Comparison of ENCODE assay signal across 1 cellular context in genomic region chr10:12055722-12056121, GRCh38.
A peak's percentile ranks its signal among the peaks of the same experiment; 100 is the strongest.
TF ChIP-seq lines count a peak whose summit lies in the region.

No MANE protein-coding gene starts in this region.

TF ChIP-seq in K562, 482 proteins besides CTCF, POLR2A, EP300 and RAD21 (continued from another document):
- no peak for TF ChIP-seq CHD7 (IDR thresholded peaks at IDR 0.05; ENCODE audit: low read depth, low read length)
- TF ChIP-seq ZNF212 (CRISPR knock-in tag; IDR thresholded peaks at IDR 0.05), result no peak
- TF ChIP-seq FOXJ3 (CRISPR knock-in tag; IDR thresholded peaks at IDR 0.05), result no peak
- peak; percentile 58; the same call in 1 of the 2 replicates for TF ChIP-seq SMARCC2 (IDR thresholded peaks at IDR 0.05; ENCODE audit: low read depth)
- no peak for TF ChIP-seq MEIS2 (IDR thresholded peaks at IDR 0.05; ENCODE audit: partially characterized antibody)
- no peak for TF ChIP-seq MBD2 (IDR thresholded peaks at IDR 0.05; ENCODE audit: borderline replicate concordance, low read depth)
- TF ChIP-seq ZNF384 (IDR thresholded peaks at IDR 0.05; ENCODE audit: low read depth, low read length), result peak; percentile 88
- TF ChIP-seq GATAD2B (IDR thresholded peaks at IDR 0.05; ENCODE audit: borderline replicate concordance), result no peak
- TF ChIP-seq BACH1 (tag; IDR thresholded peaks at IDR 0.05), result no peak
- TF ChIP-seq ELK1 (CRISPR knock-in tag; IDR thresholded peaks at IDR 0.05), result no peak
- no peak for TF ChIP-seq ZNF551 (CRISPR knock-in tag; IDR thresholded peaks at IDR 0.05)
- peak; percentile 6 for TF ChIP-seq DACH1 (IDR thresholded peaks at IDR 0.05; ENCODE audit: partially characterized antibody)
- peak; percentile 89 for TF ChIP-seq SMARCA4 (IDR thresholded peaks at IDR 0.05)
- no peak for TF ChIP-seq SETDB1 (IDR thresholded peaks at IDR 0.05; ENCODE audit: low read length)
- TF ChIP-seq RBM15 (IDR thresholded peaks at IDR 0.05; ENCODE audit: insufficient read depth, low read length), result no peak
- TF ChIP-seq PML (IDR thresholded peaks at IDR 0.05; ENCODE audit: low read length), result peak; percentile 39; the same call in 1 of the 2 replicates
- TF ChIP-seq EWSR1 (IDR thresholded peaks at IDR 0.05; ENCODE audit: borderline replicate concordance, low read depth, partially characterized antibody), result no peak
- peak; percentile 77 for TF ChIP-seq TCF3 (CRISPR knock-in tag; IDR thresholded peaks at IDR 0.05)
- no peak for TF ChIP-seq SLC30A9 (CRISPR knock-in tag; IDR thresholded peaks at IDR 0.05)
- 0 out of 2 replicates have a peak, but pooled peaks have one; percentile 38 for TF ChIP-seq SOX6 (IDR thresholded peaks at IDR 0.05)
- no peak for TF ChIP-seq ZNF695 (CRISPR knock-in tag; IDR thresholded peaks at IDR 0.05)
- 0 out of 2 replicates have a peak, but pooled peaks have one; percentile 18 for TF ChIP-seq NCOA1 (IDR thresholded peaks at IDR 0.05; ENCODE audit: low read depth)
- TF ChIP-seq FOXM1 (IDR thresholded peaks at IDR 0.05; ENCODE audit: low read depth), result 0 out of 2 replicates have a peak, but pooled peaks have one; percentile 24
- no peak for TF ChIP-seq FOXM1 (CRISPR knock-in tag; IDR thresholded peaks at IDR 0.05; ENCODE audit: low read depth)
- TF ChIP-seq ZFP91 (CRISPR knock-in tag; IDR thresholded peaks at IDR 0.05), result no peak
- no peak for TF ChIP-seq MYBL2 (IDR thresholded peaks at IDR 0.05; ENCODE audit: low read depth)
- TF ChIP-seq MYBL2 (CRISPR knock-in tag; IDR thresholded peaks at IDR 0.05; ENCODE audit: borderline replicate concordance), result no peak
- TF ChIP-seq CBFA2T2 (conservative IDR thresholded peaks at IDR 0.05), result peak; percentile 78
- TF ChIP-seq IRF1 (CRISPR knock-in tag; IDR thresholded peaks at IDR 0.05; ENCODE audit: borderline replicate concordance), result no peak
- TF ChIP-seq NR2C2 (CRISPR knock-in tag; IDR thresholded peaks at IDR 0.05), result no peak
- TF ChIP-seq NR2C2 (tag; IDR thresholded peaks at IDR 0.05), result no peak
- TF ChIP-seq ZNF175 (CRISPR knock-in tag; IDR thresholded peaks at IDR 0.05; ENCODE audit: low read depth), result 0 out of 2 replicates have a peak, but pooled peaks have one; percentile 26
- TF ChIP-seq TCFL5 (CRISPR knock-in tag; conservative IDR thresholded peaks at IDR 0.05), result no peak
- TF ChIP-seq HES1 (IDR thresholded peaks at IDR 0.05; ENCODE audit: low read depth), result 0 out of 2 replicates have a peak, but pooled peaks have one; percentile 20
- TF ChIP-seq PHF21A (IDR thresholded peaks at IDR 0.05; ENCODE audit: borderline replicate concordance, low read depth), result no peak
- TF ChIP-seq ZNF592 (IDR thresholded peaks at IDR 0.05), result no peak
- peak; percentile 78 for TF ChIP-seq MTA2 (IDR thresholded peaks at IDR 0.05; ENCODE audit: low read depth)
- TF ChIP-seq ZNF311 (CRISPR knock-in tag; IDR thresholded peaks at IDR 0.05), result no peak
- 0 out of 2 replicates have a peak, but pooled peaks have one; percentile 4 for TF ChIP-seq HDAC2 (IDR thresholded peaks at IDR 0.05)
